Comparison of ENCODE assay signal across 24 cellular contexts in genomic region chr18:7809455-7809854, GRCh38.
DNase-seq lines count a peak whose midpoint lies in the region; ATAC-seq, FAIRE-seq and TF ChIP-seq lines count a peak whose summit lies in the region.
"Had no signal": no experiment of that assay in that cellular context is flagged by ENCODE, and none has a peak within 500 bp of the region (broad histone marks: within the 10 kb centered on the region; RNA-seq: fewer than 3 reads in every experiment).

No MANE protein-coding gene starts in this region.

- no peak overlapping the region for H2AFZ ChIP-seq in H9 (ENCODE audit: low read length)
- no peak overlapping the region for H2AFZ ChIP-seq in neural progenitor cell (replicated peaks)
- H2AFZ ChIP-seq in MM.1S (ENCODE audit: low read length) = no peak overlapping the region
- H2AFZ ChIP-seq in OCI-LY7 (ENCODE audit: low read length) = no peak overlapping the region

- H3K9me2 ChIP-seq in MM.1S (replicated peaks; ENCODE audit: insufficient read depth, low read length) (no peaks in the 10 kb centered on the region), OCI-LY7 (ENCODE audit: insufficient read depth, low read length) (no peaks in the 10 kb centered on the region)

- DNase-seq in H9 (no peak), endodermal cell (peak; percentile 70), neural progenitor cell (ENCODE audit: low spot score) (no peak), Kasumi-1 (lab: John Stamatoyannopoulos, UW) (no peak), pancreas (no peak), MM.1S (no peak), OCI-LY7 (ENCODE audit: low spot score) (no peak)
- DNase-seq: Calu3; CD8-positive, alpha-beta memory T cell; DMS79 treated with DMSO at 0.1 percent for 48 hours; Karpas-422; MV-4-11; NCI-H1105; NCI-H146; NCI-H1930; NCI-H2107; NCI-H774; NK-92 treated with Interleukin-12 subunit alpha and Interleukin-12 subunit beta, amount 100 ng/mL, for 24 hours; Right ventricle myocardium superior; RPMI8226 had no signal

- no peaks in the 10 kb centered on the region; the same call in 1 of the 2 replicates for H3K27me3 ChIP-seq in H9 (ENCODE audit: insufficient read depth, low read length)
- no peaks in the 10 kb centered on the region for H3K27me3 ChIP-seq in endodermal cell (ENCODE audit: control insufficient read depth, insufficient read depth, low read length, poor library complexity, severe bottlenecking)
- H3K27me3 ChIP-seq in neural progenitor cell = no peaks in the 10 kb centered on the region
- no peaks in the 10 kb centered on the region for H3K27me3 ChIP-seq in pancreas
- no peaks in the 10 kb centered on the region for H3K27me3 ChIP-seq in MM.1S (replicated peaks; ENCODE audit: insufficient read depth, low read length)
- H3K27me3 ChIP-seq: SJSA1 had no signal

- H3K36me3 Mint-ChIP-seq in H9 (ENCODE audit: insufficient read depth in 1 of 3, low read depth in 3 of 3) = peaks cover 6 to 9% (median 6%) of the 10 kb centered on the region in 3 experiments; a peak in 6 of 7 replicates
- peaks cover 22% of the 10 kb centered on the region for H3K36me3 Mint-ChIP-seq in endodermal cell (ENCODE audit: low read depth)
- peaks cover 3% of the 10 kb centered on the region for H3K36me3 Mint-ChIP-seq in neural progenitor cell
- H3K36me3 Mint-ChIP-seq: CD14-positive monocyte had no signal

- no peak overlapping the region for H3K18ac ChIP-seq in H9 (ENCODE audit: insufficient read length, low read depth, low read length)

- H3K23me2 ChIP-seq in H9 (ENCODE audit: insufficient read length, low read depth, low read length, poor library complexity, severe bottlenecking) = no peaks in the 10 kb centered on the region

- H2BK5ac ChIP-seq in H9 (ENCODE audit: insufficient read length, low read length) = no peak overlapping the region

- H4K91ac ChIP-seq in H9 (ENCODE audit: insufficient read length, low read depth, low read length) = no peak overlapping the region

- H3K4me1 Mint-ChIP-seq in H9 (peaks cover 11 to 15% of the 10 kb centered on the region in 2 experiments), endodermal cell (peaks cover 53% of the 10 kb centered on the region), neural progenitor cell (peaks cover 50% of the 10 kb centered on the region)
- H3K4me1 Mint-ChIP-seq: CD14-positive monocyte had no signal

- no peak overlapping the region for H4K8ac ChIP-seq in H9 (replicated peaks; ENCODE audit: insufficient read length, low read depth, low read length)

- intact Hi-C loops in pancreas (cut with DNase I) (no loop called here), OCI-LY7 (cut with micrococcal nuclease; ENCODE audit: unreplicated experiment) (no loop called here)

- no peak overlapping the region for H2AK5ac ChIP-seq in H9 (ENCODE audit: insufficient read length, low read length)

- H3K9ac ChIP-seq in H9 (ENCODE audit: extremely low read depth, insufficient read length, low read length) (no peak overlapping the region), endodermal cell (ENCODE audit: extremely low read depth, low read length, poor library complexity, severe bottlenecking) (peak overlapping the region; percentile 43), neural progenitor cell (no peak overlapping the region), MM.1S (ENCODE audit: low read length) (no peak overlapping the region)

- no peaks in the 10 kb centered on the region for H3K27me3 Mint-ChIP-seq in H9 (ENCODE audit: low read depth)
- no peaks in the 10 kb centered on the region for H3K27me3 Mint-ChIP-seq in endodermal cell (ENCODE audit: insufficient read depth)
- H3K27me3 Mint-ChIP-seq in neural progenitor cell (ENCODE audit: insufficient read depth, low read depth) = peaks cover 5% of the 10 kb centered on the region
- H3K27me3 Mint-ChIP-seq: CD8-positive, alpha-beta memory T cell had no signal

- H3K4ac ChIP-seq in H9 (ENCODE audit: low read depth, low read length) = no peak overlapping the region

- H2BK12ac ChIP-seq in H9 (ENCODE audit: insufficient read length, low read depth, low read length) = no peak overlapping the region

- H3K4me2 ChIP-seq in H9 (ENCODE audit: insufficient read depth, insufficient read length, low read length) (no peak overlapping the region), neural progenitor cell (no peak overlapping the region), MM.1S (ENCODE audit: low read depth, low read length) (no peak overlapping the region), OCI-LY7 (ENCODE audit: low read length) (no peak overlapping the region)

- H2BK15ac ChIP-seq in H9 (ENCODE audit: low read depth, low read length) = no peak overlapping the region

- ATAC-seq in pancreas = no peak

- no CpG with 5 or more reads among the region's 6 CpGs for WGBS in H9 (ENCODE audit: extremely low coverage, insufficient read length, low lambda C conversion rate)
- WGBS in endodermal cell (ENCODE audit: insufficient coverage in 1 of 2, insufficient read length in 1 of 2), 2 experiments = 70 to 80% methylated on average over 2 to 6 of the region's 6 CpGs
- WGBS in pancreas, 2 donors = 95 to 97% methylated on average over 6 of the region's 6 CpGs

- H3K4me1 ChIP-seq in H9 (ENCODE audit: insufficient read depth, low read length) = no peaks in the 10 kb centered on the region
- peaks cover 27% of the 10 kb centered on the region for H3K4me1 ChIP-seq in endodermal cell (ENCODE audit: control insufficient read depth, insufficient read depth, low read length)
- no peaks in the 10 kb centered on the region for H3K4me1 ChIP-seq in neural progenitor cell
- H3K4me1 ChIP-seq in pancreas = no peaks in the 10 kb centered on the region
- H3K4me1 ChIP-seq in MM.1S (ENCODE audit: low read length) = no peaks in the 10 kb centered on the region
- no peaks in the 10 kb centered on the region for H3K4me1 ChIP-seq in OCI-LY7 (ENCODE audit: insufficient read depth, low read length, poor library complexity, severe bottlenecking)

- H3K27ac Mint-ChIP-seq in H9 (peak overlapping the region in 1 of 3 experiments; percentile 63; a peak in 2 of 7 replicates), endodermal cell (peak overlapping the region; percentile 77), neural progenitor cell (peak overlapping the region; percentile 59)
- H3K27ac Mint-ChIP-seq: CD14-positive monocyte; CD8-positive, alpha-beta memory T cell had no signal

- CTCF ChIA-PET in OCI-LY7 (lab: Charles Lee; ENCODE audit: unreplicated experiment) = no interaction called here

- no TSS peak for BruUV-seq in OCI-LY7 (replicated peaks; lab: Mats Ljungman, UMichigan)

- H3F3A ChIP-seq in neural progenitor cell (ENCODE audit: low read depth) (no peaks in the 10 kb centered on the region), MM.1S (ENCODE audit: insufficient read depth, low read length) (no peaks in the 10 kb centered on the region)

- peaks cover 8 to 9% of the 10 kb centered on the region in 2 experiments for H3K9me3 Mint-ChIP-seq in H9
- H3K9me3 Mint-ChIP-seq in endodermal cell = peaks cover 23% of the 10 kb centered on the region
- H3K9me3 Mint-ChIP-seq in neural progenitor cell = peaks cover 18% of the 10 kb centered on the region

- H3T11ph ChIP-seq in H9 (ENCODE audit: low read length) = no peak overlapping the region

- no peak overlapping the region for H4K5ac ChIP-seq in H9 (ENCODE audit: insufficient read length, low read depth, low read length)

- H3K14ac ChIP-seq in H9 (ENCODE audit: insufficient read depth, low read length) = peak overlapping the region; percentile 6; the same call in 1 of the 2 replicates

- POLR2A ChIA-PET in OCI-LY7 (lab: Charles Lee) = no interaction called here

- no peak overlapping the region for H2BK20ac ChIP-seq in H9 (ENCODE audit: low read depth, low read length, poor library complexity, severe bottlenecking)

- H3K23ac ChIP-seq in H9 (ENCODE audit: insufficient read length, low read depth, low read length) = no peak overlapping the region

- FAIRE-seq in pancreas (lab: Jason Lieb, UNC) = no peak
- FAIRE-seq: GM12892, GM19239 had no signal

- H3K27ac ChIP-seq in H9 (ENCODE audit: insufficient read length, low read depth, low read length) = no peak overlapping the region
- no peak overlapping the region for H3K27ac ChIP-seq in endodermal cell (ENCODE audit: low read depth, low read length)
- no peak overlapping the region for H3K27ac ChIP-seq in neural progenitor cell
- H3K27ac ChIP-seq in pancreas = no peak overlapping the region
- no peak overlapping the region for H3K27ac ChIP-seq in MM.1S (ENCODE audit: low read length)
- H3K27ac ChIP-seq in OCI-LY7 (ENCODE audit: low read depth, low read length, poor library complexity, severe bottlenecking) = no peak overlapping the region
- H3K27ac ChIP-seq: SJSA1 had no signal

- H2BK120ac ChIP-seq in H9 (ENCODE audit: low read depth, low read length, poor library complexity, severe bottlenecking) = no peak overlapping the region

- H3K9me3 ChIP-seq in H9 (ENCODE audit: control insufficient read depth, low read depth, low read length) (peaks cover 5% of the 10 kb centered on the region), endodermal cell (ENCODE audit: control insufficient read depth, low read length) (peaks cover 25% of the 10 kb centered on the region), neural progenitor cell (ENCODE audit: low read depth) (peaks cover 5% of the 10 kb centered on the region), pancreas (no peaks in the 10 kb centered on the region), MM.1S (replicated peaks; ENCODE audit: insufficient read depth, low read length) (no peaks in the 10 kb centered on the region), OCI-LY7 (ENCODE audit: low read length) (no peaks in the 10 kb centered on the region)

- H4K20me1 ChIP-seq in H9 (ENCODE audit: control insufficient read depth, insufficient read depth, insufficient read length) = no peaks in the 10 kb centered on the region
- no peaks in the 10 kb centered on the region for H4K20me1 ChIP-seq in neural progenitor cell (ENCODE audit: low read depth)
- no peaks in the 10 kb centered on the region for H4K20me1 ChIP-seq in MM.1S (ENCODE audit: insufficient read depth, low read length)
- no peaks in the 10 kb centered on the region for H4K20me1 ChIP-seq in OCI-LY7 (ENCODE audit: insufficient read depth, low read length)

- H3K4me3 ChIP-seq in endodermal cell (ENCODE audit: low read length) (peak overlapping the region; percentile 78), neural progenitor cell (no peak overlapping the region), pancreas (no peak overlapping the region), MM.1S (ENCODE audit: low read length) (no peak overlapping the region), OCI-LY7 (ENCODE audit: low read depth, low read length, poor library complexity, severe bottlenecking) (no peak overlapping the region)
- H3K4me3 ChIP-seq: SJSA1 had no signal

- H3K79me2 ChIP-seq in H9 (ENCODE audit: insufficient read depth, low read length) (no peaks in the 10 kb centered on the region), neural progenitor cell (ENCODE audit: low read depth) (no peaks in the 10 kb centered on the region), MM.1S (ENCODE audit: low read length) (no peaks in the 10 kb centered on the region), OCI-LY7 (ENCODE audit: insufficient read depth, low read depth, low read length) (no peaks in the 10 kb centered on the region)

- H3K4me3 Mint-ChIP-seq in H9 (no peak overlapping the region), endodermal cell (peak overlapping the region; percentile 36), neural progenitor cell (no peak overlapping the region)
- H3K4me3 Mint-ChIP-seq: CD14-positive monocyte; CD8-positive, alpha-beta memory T cell had no signal

- H3K79me1 ChIP-seq in H9 (ENCODE audit: insufficient read depth, low read depth, low read length, poor library complexity, severe bottlenecking) = no peaks in the 10 kb centered on the region

- H3K56ac ChIP-seq in H9 (ENCODE audit: insufficient read length, low read depth, low read length) = no peak overlapping the region

- peaks cover 15% of the 10 kb centered on the region for H3K36me3 ChIP-seq in endodermal cell (ENCODE audit: control insufficient read depth, insufficient read depth, low read length)
- peaks cover 3% of the 10 kb centered on the region for H3K36me3 ChIP-seq in neural progenitor cell
- H3K36me3 ChIP-seq in pancreas = no peaks in the 10 kb centered on the region
- H3K36me3 ChIP-seq in MM.1S (replicated peaks; ENCODE audit: insufficient read depth, low read length) = no peaks in the 10 kb centered on the region
- H3K36me3 ChIP-seq in OCI-LY7 (ENCODE audit: insufficient read depth, low read length) = no peaks in the 10 kb centered on the region
- H3K36me3 ChIP-seq: SJSA1 had no signal

- TF ChIP-seq CTCF in H9 (conservative IDR thresholded peaks at IDR 0.05) = no peak
- TF ChIP-seq CTCF in endodermal cell (conservative IDR thresholded peaks at IDR 0.05) = no peak
- no peak for TF ChIP-seq CTCF in neural progenitor cell (IDR thresholded peaks at IDR 0.05)
- TF ChIP-seq CTCF in pancreas (IDR thresholded peaks at IDR 0.05) = no peak
- TF ChIP-seq CTCF in MM.1S (IDR thresholded peaks at IDR 0.05; ENCODE audit: low read length) = no peak
- no peak for TF ChIP-seq CTCF in OCI-LY7 (conservative IDR thresholded peaks at IDR 0.05; ENCODE audit: low read length)
